In genomic region chr7:44449531-44449930, GRCh38 we compare ENCODE assay signal across 1 cellular context.
TF ChIP-seq lines count a peak whose summit lies in the region.

No MANE protein-coding gene starts in this region.

TF ChIP-seq in IMR-90, 13 proteins besides CTCF, POLR2A, EP300 and RAD21:
- TF ChIP-seq, protein P1, sequence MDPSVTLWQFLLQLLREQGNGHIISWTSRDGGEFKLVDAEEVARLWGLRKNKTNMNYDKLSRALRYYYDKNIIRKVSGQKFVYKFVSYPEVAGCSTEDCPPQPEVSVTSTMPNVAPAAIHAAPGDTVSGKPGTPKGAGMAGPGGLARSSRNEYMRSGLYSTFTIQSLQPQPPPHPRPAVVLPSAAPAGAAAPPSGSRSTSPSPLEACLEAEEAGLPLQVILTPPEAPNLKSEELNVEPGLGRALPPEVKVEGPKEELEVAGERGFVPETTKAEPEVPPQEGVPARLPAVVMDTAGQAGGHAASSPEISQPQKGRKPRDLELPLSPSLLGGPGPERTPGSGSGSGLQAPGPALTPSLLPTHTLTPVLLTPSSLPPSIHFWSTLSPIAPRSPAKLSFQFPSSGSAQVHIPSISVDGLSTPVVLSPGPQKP (IDR thresholded peaks at IDR 0.05; ENCODE audit: borderline replicate concordance, low read depth, low read length) = no peak
- TF ChIP-seq CHD1 (IDR thresholded peaks at IDR 0.05; ENCODE audit: low read depth, low read length) = no peak
- peak; percentile 91 for TF ChIP-seq CEBPB (IDR thresholded peaks at IDR 0.05; ENCODE audit: low read depth, low read length)
TF ChIP-seq in IMR-90: peak in this region for 1.
